In genomic region chr9:133990366-133991210, GRCh38 we compare ENCODE assay signal across 8 cellular contexts. TPM values are rescaled to one million over a fixed set of nuclear protein-coding genes. Genes with fewer than 3 reads are reported as not detected.
DNase-seq lines count a peak whose midpoint lies in the region; ATAC-seq and TF ChIP-seq lines count a peak whose summit lies in the region.

No MANE protein-coding gene starts in this region.

- intact Hi-C loops in activated CD4-positive, alpha-beta T cell treated with anti-CD3 and anti-CD28 coated beads, Interleukin-2, amount 10 ng/mL, durations not matched to agents 24 days and 14 days (cut with micrococcal nuclease) = no loop called here

- TF ChIP-seq RAD21 in neural cell (conservative IDR thresholded peaks at IDR 0.05) = no peak

- no peak for TF ChIP-seq CTCF in fibroblast of the aortic adventitia (IDR thresholded peaks at IDR 0.05; ENCODE audit: insufficient read depth, low read length)
- TF ChIP-seq CTCF in neural cell (IDR thresholded peaks at IDR 0.05; ENCODE audit: poor library complexity, severe bottlenecking) = no peak

- H3K4me3 Mint-ChIP-seq in activated CD4-positive, alpha-beta T cell treated with anti-CD3 and anti-CD28 coated beads, Interleukin-2, amount 10 ng/mL, durations not matched to agents 24 days and 14 days = peak overlapping the region; percentile 45

- peak overlapping the region; percentile 21 for H2AFZ ChIP-seq in neural cell (ENCODE audit: low read depth, low read length)

- DNase-seq in activated CD4-positive, alpha-beta T cell treated with anti-CD3 and anti-CD28 coated beads, Interleukin-2, amount 10 ng/mL, durations not matched to agents 24 days and 14 days = no peak
- DNase-seq in activated CD4-positive, alpha-beta T cell treated with anti-CD3 and anti-CD28 coated beads, Interleukin-2, amount 50 U/mL, for 1 hour = no peak
- DNase-seq in SW 1271 (lab: John Stamatoyannopoulos, UW) (peak; percentile 38 to 72), fibroblast of the aortic adventitia (ENCODE audit: low read depth) (peak; percentile 67), NCI-H1436 (lab: John Stamatoyannopoulos, UW) (no peak)
- DNase-seq in activated naive CD4-positive, alpha-beta T cell treated with Interleukin-2 at 50 U/mL for 16 hours = no peak

- no peaks in the 10 kb centered on the region for H3K9me3 Mint-ChIP-seq in activated CD4-positive, alpha-beta T cell treated with anti-CD3 and anti-CD28 coated beads, Interleukin-2, amount 10 ng/mL, durations not matched to agents 24 days and 14 days

- H3K27me3 Mint-ChIP-seq in activated CD4-positive, alpha-beta T cell treated with anti-CD3 and anti-CD28 coated beads, Interleukin-2, amount 10 ng/mL, durations not matched to agents 24 days and 14 days = peaks cover 14% of the 10 kb centered on the region

- H3K9me2 ChIP-seq in neural cell (ENCODE audit: insufficient read depth, low read length) = no peaks in the 10 kb centered on the region

- no peak for TF ChIP-seq EP300 in neural cell (conservative IDR thresholded peaks at IDR 0.05; ENCODE audit: poor library complexity, severe bottlenecking)

- H3K4me2 ChIP-seq in neural cell (ENCODE audit: low read length) = peak overlapping the region; percentile 85

- H3K4me1 Mint-ChIP-seq in activated CD4-positive, alpha-beta T cell treated with anti-CD3 and anti-CD28 coated beads, Interleukin-2, amount 10 ng/mL, durations not matched to agents 24 days and 14 days = peaks cover 4% of the 10 kb centered on the region

- H3K27me3 ChIP-seq in neural cell (ENCODE audit: insufficient read depth, low read depth, low read length) = no peaks in the 10 kb centered on the region

- no peaks in the 10 kb centered on the region for H3K36me3 Mint-ChIP-seq in activated CD4-positive, alpha-beta T cell treated with anti-CD3 and anti-CD28 coated beads, Interleukin-2, amount 10 ng/mL, durations not matched to agents 24 days and 14 days (ENCODE audit: low read depth)

- H3K79me2 ChIP-seq in neural cell (replicated peaks; ENCODE audit: insufficient read depth, low read length) = peaks cover 37% of the 10 kb centered on the region

- peaks cover 4% of the 10 kb centered on the region for H4K20me1 ChIP-seq in neural cell (ENCODE audit: insufficient read depth)

- no peaks in the 10 kb centered on the region for H3K36me3 ChIP-seq in neural cell (ENCODE audit: insufficient read depth, low read length)

- peak overlapping the region; percentile 83 for H3K4me3 ChIP-seq in fibroblast of the aortic adventitia (ENCODE audit: low read depth, low read length)
- H3K4me3 ChIP-seq in neural cell (ENCODE audit: low read length) = peak overlapping the region; percentile 91

- no peaks in the 10 kb centered on the region for H3F3A ChIP-seq in neural cell (ENCODE audit: insufficient read depth, low read length, poor library complexity, severe bottlenecking)

- H3K27ac Mint-ChIP-seq in activated CD4-positive, alpha-beta T cell treated with anti-CD3 and anti-CD28 coated beads, Interleukin-2, amount 10 ng/mL, durations not matched to agents 24 days and 14 days = no peak overlapping the region

- no peaks in the 10 kb centered on the region for H3K9me3 ChIP-seq in neural cell (ENCODE audit: low read length)

- H3K9ac ChIP-seq in neural cell (ENCODE audit: low read length) = peak overlapping the region; percentile 77

- peak overlapping the region; percentile 69 for H3K27ac ChIP-seq in neural cell (ENCODE audit: low read length)

- ATAC-seq in HG02840 (IDR thresholded peaks at IDR 0.05; ENCODE audit: low FRiP score, unreplicated experiment) = no peak

TF ChIP-seq in neural cell, 6 proteins besides CTCF, POLR2A, EP300 and RAD21:
- TF ChIP-seq TAF1 (IDR thresholded peaks at IDR 0.05; ENCODE audit: low read depth) (no peak), SMC3 (conservative IDR thresholded peaks at IDR 0.05; ENCODE audit: poor library complexity) (peak; percentile 14), POLR2AphosphoS5 (IDR thresholded peaks at IDR 0.05) (peak; percentile 22), MXI1 (conservative IDR thresholded peaks at IDR 0.05; ENCODE audit: poor library complexity, severe bottlenecking) (peak; percentile 54), REST (IDR thresholded peaks at IDR 0.05; ENCODE audit: borderline replicate concordance) (peak; percentile 28)

RNA-seq across cellular contexts. Expression of gene VAV2, which starts 1.5 kb away (rescaled TPM):
- 6.3 and 9.0 TPM in 2 replicates for total RNA-seq in activated CD4-positive, alpha-beta T cell treated with anti-CD3 and anti-CD28 coated beads, Interleukin-2, amount 10 ng/mL, durations not matched to agents 24 days and 14 days
- 3.5 and 10.9 TPM in 2 replicates for total RNA-seq in fibroblast of the aortic adventitia (ENCODE audit: low replicate concordance)
- polyA plus RNA-seq in neural cell = 35.2 and 41.1 TPM in 2 replicates
- 33.7 and 34.1 TPM in 2 replicates for polyA minus RNA-seq in neural cell

RNA-seq across cellular contexts. Expression of gene BRD3OS, which starts 34.7 kb away (rescaled TPM):
- 12.6 and 14.9 TPM in 2 replicates for total RNA-seq in activated CD4-positive, alpha-beta T cell treated with anti-CD3 and anti-CD28 coated beads, Interleukin-2, amount 10 ng/mL, durations not matched to agents 24 days and 14 days
- 11.5 and 26.2 TPM in 2 replicates for total RNA-seq in fibroblast of the aortic adventitia (ENCODE audit: low replicate concordance)
- polyA plus RNA-seq in neural cell = 49.5 and 55.7 TPM in 2 replicates
- polyA minus RNA-seq in neural cell = 36.0 and 38.0 TPM in 2 replicates

Comparison
In these comparisons a context has a peak if more than half of its experiments do, and no peak if none do; other contexts are left out.
1. DNase-seq: peak in SW 1271 (2 of 2) and fibroblast of the aortic adventitia (single experiment); none in activated CD4-positive, alpha-beta T cell treated with anti-CD3 and anti-CD28 coated beads, Interleukin-2, amount 10 ng/mL, durations not matched to agents 24 days and 14 days (single experiment), activated CD4-positive, alpha-beta T cell treated with anti-CD3 and anti-CD28 coated beads, Interleukin-2, amount 50 U/mL, for 1 hour (single experiment), NCI-H1436 (single experiment) and activated naive CD4-positive, alpha-beta T cell treated with Interleukin-2 at 50 U/mL for 16 hours (single experiment).